Comparison of ENCODE assay signal across 12 cellular contexts in genomic region chr7:137993395-137993743, GRCh38. TPM values are rescaled to one million over a fixed set of nuclear protein-coding genes. Genes with fewer than 3 reads are reported as not detected.
DNase-seq lines count a peak whose midpoint lies in the region; ATAC-seq and TF ChIP-seq lines count a peak whose summit lies in the region.
"Had no signal": no experiment of that assay in that cellular context is flagged by ENCODE, and none has a peak within 500 bp of the region (broad histone marks: within the 10 kb centered on the region; RNA-seq: fewer than 3 reads in every experiment).

No MANE protein-coding gene starts in this region.

- H3K4me3 ChIP-seq in SK-N-SH (ENCODE audit: low read depth in 2 of 2, low read length in 1 of 2) (no peak overlapping the region), muscle layer of colon (ENCODE audit: low read depth in 1 of 2, low read length in 2 of 2) (no peak overlapping the region), thoracic aorta (no peak overlapping the region), PC-3 (ENCODE audit: low read length) (no peak overlapping the region), WERI-Rb-1 (ENCODE audit: low read depth, low read length) (no peak overlapping the region)

- CTCF ChIA-PET in SK-N-SH (lab: Yijun Ruan, JAX) (interaction anchor here (3.5 to 22.5 kb wide), 2 partner anchors 9 to 84 kb away, joined by 25 to 642 read pairs; partner anchors contain the start of gene CREB3L2), PC-3 (lab: Charles Lee) (no interaction called here)

- peak overlapping the region in 1 of 5 experiments; percentile 32 for H3K4me3 Mint-ChIP-seq in brain
- H3K4me3 Mint-ChIP-seq: activated T-cell treated with anti-CD3 and anti-CD28 coated beads, Interleukin-2, amount 50 U/mL, for 4 hours had no signal

- no TSS peak for BruUV-seq in PC-3 (replicated peaks; lab: Mats Ljungman, UMichigan)

- DNase-seq in SK-N-SH (no peak), thoracic aorta (ENCODE audit: low spot score) (no peak), PC-3 (no peak), WERI-Rb-1 (no peak)
- DNase-seq in stimulated activated naive CD4-positive, alpha-beta T cell treated with Interleukin-2 at 50 U/mL for 16 hours (lab: John Stamatoyannopoulos, UW): no peak
- DNase-seq: activated T-cell treated with anti-CD3 and anti-CD28 coated beads, Interleukin-2, amount 50 U/mL, for 4 hours; central memory CD4-positive, alpha-beta T cell had no signal

- intact Hi-C loops in PC-3 (cut with micrococcal nuclease): no loop called here

- H2AFZ ChIP-seq in SK-N-SH (ENCODE audit: low read depth) (no peak overlapping the region), PC-3 (ENCODE audit: low read length) (no peak overlapping the region)

- H3K27ac Mint-ChIP-seq in brain: peak overlapping the region in 3 of 5 experiments; percentile 51 to 86 (median 82)

- POLR2A ChIA-PET in SK-N-SH (lab: Yijun Ruan, JAX) (no interaction called here), PC-3 (lab: Charles Lee; ENCODE audit: unreplicated experiment) (no interaction called here)

- H3K9ac ChIP-seq in SK-N-SH (peak overlapping the region; percentile 7), muscle layer of colon (ENCODE audit: low read length) (no peak overlapping the region), PC-3 (ENCODE audit: low read length) (no peak overlapping the region)

- H3K9me3 ChIP-seq in SK-N-SH (no peaks in the 10 kb centered on the region), muscle layer of colon (ENCODE audit: low read length) (no peaks in the 10 kb centered on the region), thoracic aorta (no peaks in the 10 kb centered on the region), PC-3 (ENCODE audit: low read length) (no peaks in the 10 kb centered on the region), WERI-Rb-1 (ENCODE audit: severe bottlenecking) (peaks cover 2% of the 10 kb centered on the region)

- H3K36me3 ChIP-seq in SK-N-SH (replicated peaks in 1 of 2; ENCODE audit: control insufficient read depth in 1 of 2, insufficient read depth in 2 of 2, low read length in 1 of 2) (no peaks in the 10 kb centered on the region), muscle layer of colon (ENCODE audit: insufficient read depth, low read length) (no peaks in the 10 kb centered on the region), thoracic aorta (no peaks in the 10 kb centered on the region), PC-3 (ENCODE audit: low read depth, low read length) (no peaks in the 10 kb centered on the region), WERI-Rb-1 (no peaks in the 10 kb centered on the region; the same call in 1 of the 2 replicates)

- TF ChIP-seq CTCF in SK-N-SH (IDR thresholded peaks at IDR 0.05): no peak
- TF ChIP-seq CTCF in brain (conservative IDR thresholded peaks at IDR 0.05): no peak
- TF ChIP-seq CTCF in thoracic aorta (IDR thresholded peaks at IDR 0.05): no peak
- TF ChIP-seq CTCF in PC-3 (conservative IDR thresholded peaks at IDR 0.05; ENCODE audit: low read depth, low read length): no peak
- TF ChIP-seq CTCF in WERI-Rb-1 (IDR thresholded peaks at IDR 0.05; ENCODE audit: low read depth, low read length): no peak

- H3K36me3 Mint-ChIP-seq in brain: peaks cover 23% of the 10 kb centered on the region

- peaks cover 96% of the 10 kb centered on the region for H3K79me2 ChIP-seq in SK-N-SH (ENCODE audit: insufficient read depth)
- peaks cover 61% of the 10 kb centered on the region for H3K79me2 ChIP-seq in PC-3 (ENCODE audit: low read length)

- no peak for TF ChIP-seq RAD21 in SK-N-SH (IDR thresholded peaks at IDR 0.05; ENCODE audit: low read length)

- no peak for ATAC-seq in SK-N-SH treated with all-trans-retinoic acid at 6 μM for 48 hours
- no peak for ATAC-seq in thoracic aorta (ENCODE audit: insufficient number of reproducible peaks, low FRiP score, low read depth)
- ATAC-seq in PC-3: no peak
- ATAC-seq: HCT116 had no signal

- H4K20me1 ChIP-seq in SK-N-SH (ENCODE audit: insufficient read depth) (no peaks in the 10 kb centered on the region; the same call in 1 of the 2 replicates), PC-3 (ENCODE audit: low read length) (no peaks in the 10 kb centered on the region)

- no peaks in the 10 kb centered on the region for H3K27me3 Mint-ChIP-seq in brain

- WGBS in SK-N-SH (ENCODE audit: low lambda C conversion rate): 95% methylated on average over 6 of the region's 6 CpGs

- H3K4me1 ChIP-seq in SK-N-SH (ENCODE audit: control insufficient read depth in 1 of 2, insufficient read depth in 2 of 2, low read depth in 1 of 2, low read length in 1 of 2) (peaks cover 40 to 65% of the 10 kb centered on the region in 2 experiments), muscle layer of colon (ENCODE audit: insufficient read depth, low read length) (peaks cover 86% of the 10 kb centered on the region), thoracic aorta (ENCODE audit: control insufficient read depth in 1 of 2, low read depth in 2 of 2) (peaks cover 71 to 96% of the 10 kb centered on the region in 2 donors), PC-3 (ENCODE audit: insufficient read depth, low read length) (peaks cover 1% of the 10 kb centered on the region; the same call in 1 of the 2 replicates)

- H3K27me3 ChIP-seq in SK-N-SH (ENCODE audit: insufficient read depth) (no peaks in the 10 kb centered on the region), muscle layer of colon (ENCODE audit: control insufficient read depth in 1 of 2, insufficient read depth in 2 of 2, low read length in 2 of 2) (no peaks in the 10 kb centered on the region), thoracic aorta (replicated peaks; ENCODE audit: insufficient read depth) (no peaks in the 10 kb centered on the region), PC-3 (ENCODE audit: low read length) (no peaks in the 10 kb centered on the region), WERI-Rb-1 (ENCODE audit: insufficient read depth, low read depth, severe bottlenecking) (no peaks in the 10 kb centered on the region)

- H3K9me3 Mint-ChIP-seq in brain: peaks cover 0 to 2% (median 0%) of the 10 kb centered on the region in 5 experiments
- H3K9me3 Mint-ChIP-seq: activated T-cell treated with anti-CD3 and anti-CD28 coated beads, Interleukin-2, amount 50 U/mL, for 4 hours had no signal

- H3K27ac ChIP-seq in SK-N-SH (ENCODE audit: low read depth in 2 of 2, low read length in 1 of 2): peak overlapping the region; percentile 89 to 93
- peak overlapping the region; percentile 74 for H3K27ac ChIP-seq in muscle layer of colon (ENCODE audit: low read depth, low read length)
- peak overlapping the region; percentile 96 for H3K27ac ChIP-seq in thoracic aorta
- no peak overlapping the region for H3K27ac ChIP-seq in PC-3 (ENCODE audit: low read length)
- H3K27ac ChIP-seq in WERI-Rb-1: no peak overlapping the region
- H3K27ac ChIP-seq: 22Rv1 had no signal

- peaks cover 58% of the 10 kb centered on the region for H3K4me1 Mint-ChIP-seq in brain

- H3K9me2 ChIP-seq in SK-N-SH (no peaks in the 10 kb centered on the region), PC-3 (replicated peaks; ENCODE audit: low read length) (no peaks in the 10 kb centered on the region)

- no peak for TF ChIP-seq EP300 in SK-N-SH (IDR thresholded peaks at IDR 0.05; ENCODE audit: borderline replicate concordance in 1 of 2, low read depth in 1 of 2, low read length in 1 of 2)

- peak overlapping the region; percentile 55 for H3K4me2 ChIP-seq in SK-N-SH
- H3K4me2 ChIP-seq in PC-3 (ENCODE audit: low read length): no peak overlapping the region

- H3F3A ChIP-seq in SK-N-SH (replicated peaks; ENCODE audit: insufficient read depth) (peaks cover 52% of the 10 kb centered on the region), PC-3 (ENCODE audit: low read length, unreplicated experiment) (no peaks in the 10 kb centered on the region)

TF ChIP-seq in SK-N-SH, 30 proteins besides CTCF, POLR2A, EP300 and RAD21 (continues in another document):
- no peak for TF ChIP-seq GATA2 (CRISPR knock-in tag; IDR thresholded peaks at IDR 0.05)
- no peak for TF ChIP-seq FOSL2 (IDR thresholded peaks at IDR 0.05; ENCODE audit: borderline replicate concordance, low read depth)
- no peak for TF ChIP-seq MEF2A (IDR thresholded peaks at IDR 0.05; ENCODE audit: borderline replicate concordance, low read depth)
- no peak for TF ChIP-seq USF1 (IDR thresholded peaks at IDR 0.05; ENCODE audit: borderline replicate concordance, low read depth)

TF ChIP-seq in SK-N-SH treated with all-trans-retinoic acid at 6 μM for 48 hours, 23 proteins besides CTCF, POLR2A, EP300 and RAD21:
- no peak for TF ChIP-seq GLIS3 (CRISPR knock-in tag; IDR thresholded peaks at IDR 0.05)
- no peak for TF ChIP-seq TOX (CRISPR knock-in tag; IDR thresholded peaks at IDR 0.05; ENCODE audit: borderline replicate concordance)
TF ChIP-seq in SK-N-SH treated with all-trans-retinoic acid at 6 μM for 48 hours: peak in this region for 0.

RNA-seq across cellular contexts. Expression of gene CREB3L2, which starts 8.5 kb away (rescaled TPM):
- 22.9 and 23.5 TPM in 2 replicates for polyA plus RNA-seq in SK-N-SH (2012; rRNA removed)
- 22.5 and 24.7 TPM in 2 replicates for polyA plus RNA-seq in SK-N-SH (2012; cell fraction: cytosol; rRNA removed)
- 14.7 and 18.0 TPM in 2 replicates for polyA plus RNA-seq in SK-N-SH (2012; cell fraction: nucleus; rRNA removed)
- 7.1 TPM for polyA plus RNA-seq in brain (ENCODE audit: insufficient read depth, low read depth, low replicate concordance)
- total RNA-seq in thoracic aorta: 10 to 100 TPM; 85.3 to 96.7 TPM
- 9.3 and 18.1 TPM in 2 replicates for total RNA-seq in PC-3 (2014; rRNA removed)

Comparison
In these comparisons a context has a peak if more than half of its experiments do, and no peak if none do; other contexts are left out.
1. H3K27ac ChIP-seq: peak in SK-N-SH (2 of 2), muscle layer of colon (single experiment) and thoracic aorta (2 of 2); none in PC-3 (single experiment) and WERI-Rb-1 (single experiment).